Comparison of ENCODE assay signal across 2 cellular contexts in genomic region chr2:177217247-177217843, GRCh38.
TF ChIP-seq lines count a peak whose summit lies in the region.

No MANE protein-coding gene starts in this region.

TF ChIP-seq in SK-N-SH treated with all-trans-retinoic acid at 6 μM for 48 hours, 23 proteins besides CTCF, POLR2A, EP300 and RAD21 (continued from another document):
- TF ChIP-seq TSHZ2 (CRISPR knock-in tag; IDR thresholded peaks at IDR 0.05): no peak

TF ChIP-seq in SK-N-SH, 30 proteins besides CTCF, POLR2A, EP300 and RAD21 (continued from another document):
- TF ChIP-seq, protein P1, sequence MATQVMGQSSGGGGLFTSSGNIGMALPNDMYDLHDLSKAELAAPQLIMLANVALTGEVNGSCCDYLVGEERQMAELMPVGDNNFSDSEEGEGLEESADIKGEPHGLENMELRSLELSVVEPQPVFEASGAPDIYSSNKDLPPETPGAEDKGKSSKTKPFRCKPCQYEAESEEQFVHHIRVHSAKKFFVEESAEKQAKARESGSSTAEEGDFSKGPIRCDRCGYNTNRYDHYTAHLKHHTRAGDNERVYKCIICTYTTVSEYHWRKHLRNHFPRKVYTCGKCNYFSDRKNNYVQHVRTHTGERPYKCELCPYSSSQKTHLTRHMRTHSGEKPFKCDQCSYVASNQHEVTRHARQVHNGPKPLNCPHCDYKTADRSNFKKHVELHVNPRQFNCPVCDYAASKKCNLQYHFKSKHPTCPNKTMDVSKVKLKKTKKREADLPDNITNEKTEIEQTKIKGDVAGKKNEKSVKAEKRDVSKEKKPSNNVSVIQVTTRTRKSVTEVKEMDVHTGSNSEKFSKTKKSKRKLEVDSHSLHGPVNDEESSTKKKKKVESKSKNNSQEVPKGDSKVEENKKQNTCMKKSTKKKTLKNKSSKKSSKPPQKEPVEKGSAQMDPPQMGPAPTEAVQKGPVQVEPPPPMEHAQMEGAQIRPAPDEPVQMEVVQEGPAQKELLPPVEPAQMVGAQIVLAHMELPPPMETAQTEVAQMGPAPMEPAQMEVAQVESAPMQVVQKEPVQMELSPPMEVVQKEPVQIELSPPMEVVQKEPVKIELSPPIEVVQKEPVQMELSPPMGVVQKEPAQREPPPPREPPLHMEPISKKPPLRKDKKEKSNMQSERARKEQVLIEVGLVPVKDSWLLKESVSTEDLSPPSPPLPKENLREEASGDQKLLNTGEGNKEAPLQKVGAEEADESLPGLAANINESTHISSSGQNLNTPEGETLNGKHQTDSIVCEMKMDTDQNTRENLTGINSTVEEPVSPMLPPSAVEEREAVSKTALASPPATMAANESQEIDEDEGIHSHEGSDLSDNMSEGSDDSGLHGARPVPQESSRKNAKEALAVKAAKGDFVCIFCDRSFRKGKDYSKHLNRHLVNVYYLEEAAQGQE (IDR thresholded peaks at IDR 0.05; ENCODE audit: low read depth, low read length): no peak
- TF ChIP-seq MEF2A (IDR thresholded peaks at IDR 0.05; ENCODE audit: borderline replicate concordance, low read depth) (no peak), FOSL2 (IDR thresholded peaks at IDR 0.05; ENCODE audit: borderline replicate concordance, low read depth) (no peak), GABPA (IDR thresholded peaks at IDR 0.05; ENCODE audit: low read depth) (no peak), FOXJ3 (CRISPR knock-in tag; IDR thresholded peaks at IDR 0.05) (no peak), TCF12 (IDR thresholded peaks at IDR 0.05) (no peak), RFX5 (IDR thresholded peaks at IDR 0.05; ENCODE audit: low read length) (no peak), RCOR1 (IDR thresholded peaks at IDR 0.05; ENCODE audit: low read length) (no peak), RXRA (IDR thresholded peaks at IDR 0.05; ENCODE audit: borderline replicate concordance, low read depth) (no peak)
- TF ChIP-seq, protein P2, sequence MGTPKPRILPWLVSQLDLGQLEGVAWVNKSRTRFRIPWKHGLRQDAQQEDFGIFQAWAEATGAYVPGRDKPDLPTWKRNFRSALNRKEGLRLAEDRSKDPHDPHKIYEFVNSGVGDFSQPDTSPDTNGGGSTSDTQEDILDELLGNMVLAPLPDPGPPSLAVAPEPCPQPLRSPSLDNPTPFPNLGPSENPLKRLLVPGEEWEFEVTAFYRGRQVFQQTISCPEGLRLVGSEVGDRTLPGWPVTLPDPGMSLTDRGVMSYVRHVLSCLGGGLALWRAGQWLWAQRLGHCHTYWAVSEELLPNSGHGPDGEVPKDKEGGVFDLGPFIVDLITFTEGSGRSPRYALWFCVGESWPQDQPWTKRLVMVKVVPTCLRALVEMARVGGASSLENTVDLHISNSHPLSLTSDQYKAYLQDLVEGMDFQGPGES (IDR thresholded peaks at IDR 0.05; ENCODE audit: low read depth, low read length): no peak
TF ChIP-seq in SK-N-SH: peak in this region for 0.
